ENCODE assay signal across 8 cellular contexts in the genomic region with DNA sequence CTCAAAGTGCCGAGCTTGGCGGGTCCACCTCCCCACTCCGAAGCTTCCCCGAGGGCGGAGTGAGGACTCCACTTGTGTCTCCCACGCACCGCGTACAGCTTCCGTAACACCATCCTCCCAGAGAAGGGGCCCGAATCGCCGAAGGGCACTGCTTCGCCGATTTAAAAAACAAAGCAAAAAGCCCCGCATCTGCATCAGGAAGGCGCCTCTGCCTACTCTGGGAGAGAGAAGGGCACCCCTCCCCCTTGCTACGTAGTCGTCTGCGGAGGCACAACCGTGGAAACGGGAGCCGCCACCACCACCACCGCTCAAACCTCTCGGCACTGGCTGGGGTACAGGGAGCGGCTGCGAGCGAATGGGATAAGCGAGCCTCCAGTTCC. TPM values are rescaled to one million over a fixed set of nuclear protein-coding genes. Genes with fewer than 3 reads are reported as not detected.
A peak's percentile ranks its signal among the peaks of the same experiment; 100 is the strongest.
DNase-seq lines count a peak whose midpoint lies in the region; ATAC-seq lines count a peak whose summit lies in the region.

No MANE protein-coding gene starts in this region.

- DNase-seq in CMK (ENCODE audit: low read depth) (peak; percentile 32), HS-27A (ENCODE audit: low read depth) (peak; percentile 22), T-cell (peak in 31 of 34 experiments; percentile 27 to 67 (median 50)), amniotic epithelial cell (ENCODE audit: low read depth) (peak; percentile 73)
- DNase-seq in stimulated activated CD4-positive, alpha-beta T cell treated with anti-CD3 and anti-CD28 coated beads, Interleukin-12 subunit alpha, Interleukin-12 subunit beta, amount 100 ng/mL, for 24 hours (ENCODE audit: low read depth in 2 of 2) = peak; percentile 37 to 61
- DNase-seq in NK-92 treated with Interleukin-12 subunit alpha and Interleukin-12 subunit beta, amount 100 ng/mL, for 24 hours (lab: John Stamatoyannopoulos, UW) = no peak

- peak overlapping the region; percentile 77 for H3K27ac ChIP-seq in iPS-18a (ENCODE audit: low read length)

- H3K36me3 ChIP-seq in iPS-18a (ENCODE audit: control insufficient read depth, low read depth, low read length) = peaks cover 28% of the 10 kb centered on the region

- peaks cover 0 to 2% of the 10 kb centered on the region in 2 donors for H3K27me3 Mint-ChIP-seq in T-cell

- CTCF ChIA-PET in T-cell (lab: Charles Lee) = interaction anchor here in 1 of 2 donors (0.6 to 1.8 kb wide), 3 partner anchors 49 to 74 kb away, joined by 3 to 22 read pairs (median 3); partner anchors contain the start of gene SENP5

- no peaks in the 10 kb centered on the region for H3K4me1 ChIP-seq in iPS-18a (ENCODE audit: control insufficient read depth, low read depth, low read length)

- peaks cover 48 to 49% (median 49%) of the 10 kb centered on the region in 3 donors for H3K4me1 Mint-ChIP-seq in T-cell

- H3K9ac ChIP-seq in iPS-18a (ENCODE audit: low read length) = peak overlapping the region; percentile 96

- ATAC-seq in GM19467 (IDR thresholded peaks at IDR 0.05; ENCODE audit: unreplicated experiment) = peak; percentile 22
- peak; percentile 42 to 56 (median 44) for ATAC-seq in T-cell (replicated peaks in 1 of 4)

- peak overlapping the region; percentile 95 for H3K4me3 ChIP-seq in iPS-18a (ENCODE audit: low read length)

- H3K27me3 ChIP-seq in iPS-18a (ENCODE audit: control insufficient read depth, insufficient read depth, low read length) = no peaks in the 10 kb centered on the region

- no peaks in the 10 kb centered on the region for H3K9me3 Mint-ChIP-seq in T-cell

- peak overlapping the region; percentile 96 to 97 for H3K27ac Mint-ChIP-seq in T-cell

- peaks cover 21% of the 10 kb centered on the region for H3K36me3 Mint-ChIP-seq in T-cell

- POLR2A ChIA-PET in T-cell (lab: Charles Lee) = interaction anchor here in 1 of 2 donors (0.6 to 1.6 kb wide), 4 partner anchors 13 to 373 kb away, joined by 3 to 7 read pairs (median 4); partner anchors contain the start of genes FBXO45, SENP5 and WDR53

- H3K9me3 ChIP-seq in iPS-18a (ENCODE audit: control insufficient read depth, low read depth, low read length) = no peaks in the 10 kb centered on the region

- H3K4me3 Mint-ChIP-seq in T-cell = peak overlapping the region; percentile 96 to 100 (median 99)

RNA-seq across cellular contexts. Expression of gene NCBP2, which starts 0.5 kb away (rescaled TPM):
- 10 to 100 TPM; 48.4 to 70.6 (median 59.3) TPM for total RNA-seq in T-cell

RNA-seq across cellular contexts. Expression of gene PIGZ, which starts 26.8 kb away (rescaled TPM):
- total RNA-seq in T-cell = 1 to 10 TPM in 3 of 5 donors, under 1 TPM in 2; 0.28 to 1.3 (median 1.1) TPM
